Comparison of ENCODE assay signal across 10 cellular contexts in the genomic region with DNA sequence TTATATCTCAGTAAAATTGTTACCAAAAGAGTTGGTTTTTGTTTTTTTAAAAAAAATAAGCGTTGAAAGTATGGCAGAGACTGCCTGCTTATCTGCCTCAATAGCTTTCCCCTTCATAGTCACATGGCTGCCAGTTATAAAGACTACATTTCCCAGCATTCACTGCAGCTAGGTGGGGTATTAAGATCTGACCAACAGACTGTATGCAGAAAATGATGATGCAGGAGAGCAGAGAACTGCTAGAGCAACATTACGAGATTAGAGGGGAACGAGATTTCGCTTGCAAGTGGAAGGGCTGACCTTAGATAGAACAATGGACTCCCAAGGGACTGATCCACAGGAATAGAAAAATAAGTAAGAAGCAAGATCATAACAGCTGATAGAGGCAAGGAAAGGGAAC. TPM values are rescaled to one million over a fixed set of nuclear protein-coding genes. Genes with fewer than 3 reads are reported as not detected.
A peak's percentile ranks its signal among the peaks of the same experiment; 100 is the strongest.
DNase-seq lines count a peak whose midpoint lies in the region; ATAC-seq and TF ChIP-seq lines count a peak whose summit lies in the region.
"Had no signal": no experiment of that assay in that cellular context is flagged by ENCODE, and none has a peak within 500 bp of the region (broad histone marks: within the 10 kb centered on the region; RNA-seq: fewer than 3 reads in every experiment).

No MANE protein-coding gene starts in this region.

- no peaks in the 10 kb centered on the region for H3K27me3 ChIP-seq in CD4-positive, CD25-positive, alpha-beta regulatory T cell (ENCODE audit: control insufficient read depth, insufficient read depth, low read length)
- no peaks in the 10 kb centered on the region for H3K27me3 ChIP-seq in lower lobe of right lung (ENCODE audit: low read depth)
- H3K27me3 ChIP-seq: stomach had no signal

- TF ChIP-seq CTCF in NB4 (IDR thresholded peaks at IDR 0.05; ENCODE audit: low read depth, low read length) (no peak), chondrocyte (IDR thresholded peaks at IDR 0.05) (no peak), lower lobe of right lung (IDR thresholded peaks at IDR 0.05) (no peak)

- intact Hi-C loops in lower lobe of right lung (cut with DNase I) = no loop called here

- no peak for TF ChIP-seq POLR2A in NB4 (IDR thresholded peaks at IDR 0.05; ENCODE audit: extremely low read depth, insufficient read length)

- H3K4me3 Mint-ChIP-seq in CD4-positive, CD25-positive, alpha-beta regulatory T cell = peak overlapping the region; percentile 14 to 45 (median 22)
- no peak overlapping the region for H3K4me3 Mint-ChIP-seq in chondrocyte (ENCODE audit: unreplicated experiment)
- H3K4me3 Mint-ChIP-seq in memory B cell = peak overlapping the region; percentile 21

- H3K4me1 ChIP-seq in CD4-positive, CD25-positive, alpha-beta regulatory T cell (ENCODE audit: control insufficient read depth, insufficient read depth, low read length, poor library complexity, severe bottlenecking) = peaks cover 32% of the 10 kb centered on the region
- peaks cover 58% of the 10 kb centered on the region for H3K4me1 ChIP-seq in lower lobe of right lung

- no peaks in the 10 kb centered on the region for H3K9me3 ChIP-seq in CD4-positive, CD25-positive, alpha-beta regulatory T cell (ENCODE audit: control insufficient read depth in 2 of 2, low read length in 2 of 2)
- H3K9me3 ChIP-seq in lower lobe of right lung = no peaks in the 10 kb centered on the region
- H3K9me3 ChIP-seq: stomach had no signal

- no peak overlapping the region for H3K27ac ChIP-seq in CD4-positive, CD25-positive, alpha-beta regulatory T cell (ENCODE audit: insufficient read depth, low read length, poor library complexity, severe bottlenecking)
- H3K27ac ChIP-seq in lower lobe of right lung = no peak overlapping the region

- H3K9me3 Mint-ChIP-seq in CD4-positive, CD25-positive, alpha-beta regulatory T cell = peaks cover 0 to 3% (median 0%) of the 10 kb centered on the region in 7 donors
- H3K9me3 Mint-ChIP-seq in chondrocyte (ENCODE audit: low read depth) = no peaks in the 10 kb centered on the region
- no peaks in the 10 kb centered on the region for H3K9me3 Mint-ChIP-seq in memory B cell

- H3K27me3 Mint-ChIP-seq in CD4-positive, CD25-positive, alpha-beta regulatory T cell = no peaks in the 10 kb centered on the region
- H3K27me3 Mint-ChIP-seq in chondrocyte (ENCODE audit: low read depth) (no peaks in the 10 kb centered on the region), memory B cell (no peaks in the 10 kb centered on the region)

- H3K27ac Mint-ChIP-seq in CD4-positive, CD25-positive, alpha-beta regulatory T cell = peak overlapping the region in 1 of 3 donors; percentile 10
- H3K27ac Mint-ChIP-seq in chondrocyte (ENCODE audit: unreplicated experiment) (peak overlapping the region; percentile 80), memory B cell (peak overlapping the region; percentile 65)

- ATAC-seq in CD4-positive, CD25-positive, alpha-beta regulatory T cell (ENCODE audit: low read depth in 2 of 2) = no peak
- ATAC-seq in memory B cell (ENCODE audit: low read depth) = peak; percentile 81
- no peak for ATAC-seq in lower lobe of right lung

- H3K36me3 Mint-ChIP-seq in CD4-positive, CD25-positive, alpha-beta regulatory T cell = peaks cover 14% of the 10 kb centered on the region
- H3K36me3 Mint-ChIP-seq in chondrocyte (ENCODE audit: low read depth) (peaks cover 14% of the 10 kb centered on the region), memory B cell (peaks cover 26% of the 10 kb centered on the region)

- DNase-seq in CD4-positive, CD25-positive, alpha-beta regulatory T cell = peak in 1 of 3 donors; percentile 37
- DNase-seq in NB4 (ENCODE audit: low read depth) = peak; percentile 55
- DNase-seq in chondrocyte (ENCODE audit: low spot score) = no peak
- DNase-seq in memory B cell (ENCODE audit: low spot score in 2 of 2) = no peak
- DNase-seq in NCI-H1105 (lab: John Stamatoyannopoulos, UW) = no peak
- no peak for DNase-seq in NCI-H146 treated with DMSO at 0.1 percent for 48 hours (lab: John Stamatoyannopoulos, UW; ENCODE audit: unreplicated experiment)
- DNase-seq in DMS153 treated with DMSO at 0.1 percent for 48 hours (lab: John Stamatoyannopoulos, UW; ENCODE audit: unreplicated experiment) = no peak
- DNase-seq in lower lobe of right lung = no peak
- DNase-seq: NCI-H1694 treated with DMSO at 0.1 percent for 48 hours, stomach had no signal

- peaks cover 25 to 87% (median 58%) of the 10 kb centered on the region in 4 donors for H3K4me1 Mint-ChIP-seq in CD4-positive, CD25-positive, alpha-beta regulatory T cell
- peaks cover 60% of the 10 kb centered on the region for H3K4me1 Mint-ChIP-seq in chondrocyte (ENCODE audit: low read depth)
- peaks cover 43% of the 10 kb centered on the region for H3K4me1 Mint-ChIP-seq in memory B cell

- peaks cover 31% of the 10 kb centered on the region for H3K36me3 ChIP-seq in CD4-positive, CD25-positive, alpha-beta regulatory T cell (ENCODE audit: control insufficient read depth, insufficient read depth, low read length)
- peaks cover 38% of the 10 kb centered on the region for H3K36me3 ChIP-seq in lower lobe of right lung

- H3K4me3 ChIP-seq in CD4-positive, CD25-positive, alpha-beta regulatory T cell (ENCODE audit: low read depth, low read length) = peak overlapping the region; percentile 11
- H3K4me3 ChIP-seq in NB4 (ENCODE audit: low read depth, low read length) (no peak overlapping the region), lower lobe of right lung (no peak overlapping the region)
- H3K4me3 ChIP-seq: stomach had no signal

RNA-seq across cellular contexts. Expression of gene RHOA, which starts 14.3 kb away (rescaled TPM):
- 319 TPM for total RNA-seq in CD4-positive, CD25-positive, alpha-beta regulatory T cell
- 100 to 1,000 TPM; 602 to 818 (median 680) TPM for polyA plus RNA-seq in CD4-positive, CD25-positive, alpha-beta regulatory T cell
- total RNA-seq in chondrocyte = 625 to 643 TPM (median 626 TPM) in 3 replicates
- total RNA-seq in lower lobe of right lung = 601 TPM

RNA-seq across cellular contexts. Expression of gene TCTA, which starts 14.8 kb away (rescaled TPM):
- 27.6 TPM for total RNA-seq in CD4-positive, CD25-positive, alpha-beta regulatory T cell
- polyA plus RNA-seq in CD4-positive, CD25-positive, alpha-beta regulatory T cell = 10 to 100 TPM; 33.5 to 39.7 (median 34.1) TPM
- total RNA-seq in chondrocyte = 22.5 to 54.8 TPM (median 23.4 TPM) in 3 replicates
- total RNA-seq in lower lobe of right lung = 38.8 TPM

RNA-seq across cellular contexts. Expression of gene AMT, which starts 24.8 kb away (rescaled TPM):
- total RNA-seq in CD4-positive, CD25-positive, alpha-beta regulatory T cell = 13.3 TPM
- 1 to 10 TPM in 1 of 4 donors, under 1 TPM in 3; 0.29 to 1.1 (median 0.54) TPM for polyA plus RNA-seq in CD4-positive, CD25-positive, alpha-beta regulatory T cell
- 4.8 to 6.1 TPM (median 6.0 TPM) in 3 replicates for total RNA-seq in chondrocyte
- 8.4 TPM for total RNA-seq in lower lobe of right lung

RNA-seq across cellular contexts. Expression of gene NICN1, which starts 31.7 kb away (rescaled TPM):
- 18.7 TPM for total RNA-seq in CD4-positive, CD25-positive, alpha-beta regulatory T cell
- 1 to 10 TPM; 7.2 to 9.2 (median 8.4) TPM for polyA plus RNA-seq in CD4-positive, CD25-positive, alpha-beta regulatory T cell
- 20.0 to 25.8 TPM (median 23.8 TPM) in 3 replicates for total RNA-seq in chondrocyte
- 22.1 TPM for total RNA-seq in lower lobe of right lung

RNA-seq across cellular contexts. Expression of gene GPX1, which starts 39.3 kb away (rescaled TPM):
- 74.1 TPM for total RNA-seq in CD4-positive, CD25-positive, alpha-beta regulatory T cell
- polyA plus RNA-seq in CD4-positive, CD25-positive, alpha-beta regulatory T cell = 100 to 1,000 TPM; 238 to 304 (median 244) TPM
- total RNA-seq in chondrocyte = 87.9 to 92.6 TPM (median 91.3 TPM) in 3 replicates
- 450 TPM for total RNA-seq in lower lobe of right lung
